In genomic region chr1:225428066-225428878, GRCh38 we compare ENCODE assay signal across 1 cellular context.
TF ChIP-seq lines count a peak whose summit lies in the region.

No MANE protein-coding gene starts in this region.

TF ChIP-seq in K562, 482 proteins besides CTCF, POLR2A, EP300 and RAD21 (continued from another document and continues in another):
- TF ChIP-seq TFE3 (CRISPR knock-in tag; IDR thresholded peaks at IDR 0.05) = no peak
- peak; percentile 27; the same call in 1 of the 2 replicates for TF ChIP-seq DMBX1 (CRISPR knock-in tag; IDR thresholded peaks at IDR 0.05; ENCODE audit: borderline replicate concordance)
- TF ChIP-seq FOXJ3 (CRISPR knock-in tag; IDR thresholded peaks at IDR 0.05) = no peak
- TF ChIP-seq THRA (IDR thresholded peaks at IDR 0.05) = no peak
- no peak for TF ChIP-seq THAP7 (CRISPR knock-in tag; IDR thresholded peaks at IDR 0.05)
- peak; percentile 56 for TF ChIP-seq NFIC (IDR thresholded peaks at IDR 0.05)
- TF ChIP-seq ZNF318 (IDR thresholded peaks at IDR 0.05; ENCODE audit: borderline replicate concordance in 1 of 2, low read depth in 1 of 2) = no peak
- TF ChIP-seq MEF2A (IDR thresholded peaks at IDR 0.05; ENCODE audit: control insufficient read depth, low read depth, low read length) = no peak
- TF ChIP-seq TAL1 (IDR thresholded peaks at IDR 0.05) = peak; percentile 81
- no peak for TF ChIP-seq ZNF143 (CRISPR knock-in tag; IDR thresholded peaks at IDR 0.05)
- TF ChIP-seq USF1 (CRISPR knock-in tag; IDR thresholded peaks at IDR 0.05) = no peak
- no peak for TF ChIP-seq CEBPG (CRISPR knock-in tag; IDR thresholded peaks at IDR 0.05)
- TF ChIP-seq CEBPG (tag; conservative IDR thresholded peaks at IDR 0.05 in 1 of 2, IDR thresholded peaks at IDR 0.05 in 1 of 2) = no peak
- TF ChIP-seq PKNOX1 (IDR thresholded peaks at IDR 0.05) = 0 out of 2 replicates have a peak, but pooled peaks have one; percentile 21
- TF ChIP-seq SMAD4 (CRISPR knock-in tag; conservative IDR thresholded peaks at IDR 0.05) = peak; percentile 84
- TF ChIP-seq NR3C1 (CRISPR knock-in tag; IDR thresholded peaks at IDR 0.05) = peak; percentile 34; the same call in 1 of the 2 replicates
- TF ChIP-seq ZNF609 (CRISPR knock-in tag; IDR thresholded peaks at IDR 0.05; ENCODE audit: borderline replicate concordance) = no peak
- TF ChIP-seq AFF4 (CRISPR knock-in tag; IDR thresholded peaks at IDR 0.05) = 0 out of 2 replicates have a peak, but pooled peaks have one; percentile 84
- no peak; the same call in 1 of the 2 replicates for TF ChIP-seq EHMT2 (IDR thresholded peaks at IDR 0.05)
- 0 out of 2 replicates have a peak, but pooled peaks have one; percentile 35 for TF ChIP-seq GMEB1 (CRISPR knock-in tag; IDR thresholded peaks at IDR 0.05)
- no peak for TF ChIP-seq DIDO1 (tag; IDR thresholded peaks at IDR 0.05; ENCODE audit: low read depth)
- peak; percentile 64 for TF ChIP-seq ASH1L (IDR thresholded peaks at IDR 0.05; ENCODE audit: borderline replicate concordance, low read depth, partially characterized antibody)
- TF ChIP-seq ZNF274 (IDR thresholded peaks at IDR 0.05; ENCODE audit: borderline replicate concordance, low read depth, low read length) = no peak
- no peak for TF ChIP-seq POLR3A (IDR thresholded peaks at IDR 0.05; ENCODE audit: borderline replicate concordance, extremely low read depth, insufficient read depth, insufficient read length)
- no peak for TF ChIP-seq CAMTA2 (CRISPR knock-in tag; conservative IDR thresholded peaks at IDR 0.05)
- peak; percentile 61 to 85; a peak in 1 of 4 replicates for TF ChIP-seq ARNT (IDR thresholded peaks at IDR 0.05)
- 0 out of 2 replicates have a peak, but pooled peaks have one; percentile 40 for TF ChIP-seq ESRRB (CRISPR knock-in tag; IDR thresholded peaks at IDR 0.05; ENCODE audit: borderline replicate concordance)
- TF ChIP-seq ZFX (CRISPR knock-in tag; IDR thresholded peaks at IDR 0.05) = no peak
- TF ChIP-seq ZNF76 (CRISPR knock-in tag; IDR thresholded peaks at IDR 0.05; ENCODE audit: borderline replicate concordance) = 0 out of 2 replicates have a peak, but pooled peaks have one; percentile 8
- TF ChIP-seq NRF1 (conservative IDR thresholded peaks at IDR 0.05 in 1 of 2, IDR thresholded peaks at IDR 0.05 in 1 of 2) = peak; percentile 68 to 77
